8 cellular contexts compared by ENCODE assay signal in genomic region chr3:57756022-57756527, GRCh38. TPM values are rescaled to one million over a fixed set of nuclear protein-coding genes. Genes with fewer than 3 reads are reported as not detected.
A peak's percentile ranks its signal among the peaks of the same experiment; 100 is the strongest.
DNase-seq lines count a peak whose midpoint lies in the region; ATAC-seq and TF ChIP-seq lines count a peak whose summit lies in the region.

SLMAP (plus strand) TSS chr3:57756309; CDS start chr3:57757652, 1,343 bp downstream.

- H3K4me1 Mint-ChIP-seq in GM23338 (peaks cover 7% of the 10 kb centered on the region; the same call in 2 of the 3 replicates), naive B cell (peaks cover 14 to 43% (median 30%) of the 10 kb centered on the region in 3 donors)
- H3K4me1 Mint-ChIP-seq in stimulated activated memory B cell treated with anti-CD40 and anti-IgM and Interleukin-4, amounts not matched to agents 10 μg/mL and 1 μg/mL and 100 μg/mL, for 72 hours = peaks cover 30% of the 10 kb centered on the region

- ATAC-seq in GM23338 (peak; percentile 90), naive B cell (ENCODE audit: low read depth in 2 of 2) (peak; percentile 93 to 94)
- peak; percentile 99 for ATAC-seq in stimulated activated memory B cell treated with anti-CD40 and anti-IgM and Interleukin-4, amounts not matched to agents 10 μg/mL and 1 μg/mL and 100 μg/mL, for 72 hours

- H3K4me3 Mint-ChIP-seq in GM23338 (peak within 1 kb of the TSS; percentile 97), naive B cell (peak within 1 kb of the TSS; percentile 90 to 99 (median 96))
- H3K4me3 Mint-ChIP-seq in stimulated activated memory B cell treated with anti-CD40 and anti-IgM and Interleukin-4, amounts not matched to agents 10 μg/mL and 1 μg/mL and 100 μg/mL, for 72 hours = peak within 1 kb of the TSS; percentile 97

- H3K36me3 ChIP-seq in DOHH2 (ENCODE audit: control insufficient read depth, low read length) = peaks cover 44% of the 10 kb centered on the region
- H3K36me3 ChIP-seq in GM23338 (ENCODE audit: insufficient read depth) = no peaks in the 10 kb centered on the region

- DNase-seq in GM23338 (ENCODE audit: low spot score) (peak; percentile 98), LHCN-M2 (ENCODE audit: low read depth) (peak; percentile 97), RPMI8226 (peak; percentile 97), fibroblast of gingiva (ENCODE audit: low read depth) (peak; percentile 94), naive B cell (peak; percentile 96)
- peak; percentile 92 to 93 for DNase-seq in activated T-helper 1 cell treated with anti-CD3 and anti-CD28 coated beads, Interleukin-2, amount 50 U/mL, for 16 hours (ENCODE audit: low read depth in 1 of 2, low spot score in 1 of 2)

- H2AFZ ChIP-seq in GM23338 = peak within 1 kb of the TSS; percentile 77; the same call in 1 of the 2 replicates

- H3K9me3 ChIP-seq in DOHH2 (ENCODE audit: control insufficient read depth, insufficient read depth, low read length) = no peaks in the 10 kb centered on the region

- H3K4me1 ChIP-seq in DOHH2 (ENCODE audit: control insufficient read depth, low read length) (peaks cover 34% of the 10 kb centered on the region), GM23338 (ENCODE audit: insufficient read depth) (peaks cover 8% of the 10 kb centered on the region)

- peak within 1 kb of the TSS; percentile 88 for H3K4me3 ChIP-seq in DOHH2 (ENCODE audit: low read length)
- H3K4me3 ChIP-seq in GM23338 = peak within 1 kb of the TSS; percentile 58

- H3K36me3 Mint-ChIP-seq in GM23338 (ENCODE audit: low read depth) = peaks cover 24% of the 10 kb centered on the region
- no peaks in the 10 kb centered on the region for H3K36me3 Mint-ChIP-seq in naive B cell
- peaks cover 5% of the 10 kb centered on the region for H3K36me3 Mint-ChIP-seq in stimulated activated memory B cell treated with anti-CD40 and anti-IgM and Interleukin-4, amounts not matched to agents 10 μg/mL and 1 μg/mL and 100 μg/mL, for 72 hours

- no peaks in the 10 kb centered on the region; the same call in 2 of the 3 replicates for H3K9me3 Mint-ChIP-seq in GM23338
- no peaks in the 10 kb centered on the region for H3K9me3 Mint-ChIP-seq in naive B cell
- no peaks in the 10 kb centered on the region for H3K9me3 Mint-ChIP-seq in stimulated activated memory B cell treated with anti-CD40 and anti-IgM and Interleukin-4, amounts not matched to agents 10 μg/mL and 1 μg/mL and 100 μg/mL, for 72 hours

- H3K9me2 ChIP-seq in DOHH2 (replicated peaks; ENCODE audit: control insufficient read depth, low read length) = no peaks in the 10 kb centered on the region
- no peaks in the 10 kb centered on the region for H3K9me2 ChIP-seq in GM23338 (ENCODE audit: insufficient read depth)

- TF ChIP-seq CTCF in DOHH2 (IDR thresholded peaks at IDR 0.05; ENCODE audit: low read depth, low read length, poor library complexity, severe bottlenecking) (no peak), GM23338 (conservative IDR thresholded peaks at IDR 0.05; ENCODE audit: low read depth in 2 of 2) (no peak)

- H3K27me3 Mint-ChIP-seq in GM23338 (ENCODE audit: insufficient read depth, low read depth, poor library complexity) = peaks cover 3% of the 10 kb centered on the region
- H3K27me3 Mint-ChIP-seq in naive B cell = no peaks in the 10 kb centered on the region
- H3K27me3 Mint-ChIP-seq in stimulated activated memory B cell treated with anti-CD40 and anti-IgM and Interleukin-4, amounts not matched to agents 10 μg/mL and 1 μg/mL and 100 μg/mL, for 72 hours = no peaks in the 10 kb centered on the region

- H3K79me2 ChIP-seq in DOHH2 (ENCODE audit: control insufficient read depth, low read length) = peaks cover 51% of the 10 kb centered on the region
- peaks cover 42% of the 10 kb centered on the region for H3K79me2 ChIP-seq in GM23338 (replicated peaks; ENCODE audit: insufficient read depth)

- H4K20me1 ChIP-seq in DOHH2 (ENCODE audit: control insufficient read depth, insufficient read depth, low read depth, low read length) (peaks cover 21% of the 10 kb centered on the region), GM23338 (replicated peaks; ENCODE audit: insufficient read depth) (peaks cover 25% of the 10 kb centered on the region)

- H3K27ac Mint-ChIP-seq in GM23338 (peak within 1 kb of the TSS; percentile 99), naive B cell (peak within 1 kb of the TSS; percentile 85 to 96 (median 94))
- H3K27ac Mint-ChIP-seq in stimulated activated memory B cell treated with anti-CD40 and anti-IgM and Interleukin-4, amounts not matched to agents 10 μg/mL and 1 μg/mL and 100 μg/mL, for 72 hours = peak within 1 kb of the TSS; percentile 84

- H3K4me2 ChIP-seq in DOHH2 (ENCODE audit: low read length) = peak within 1 kb of the TSS; percentile 99
- H3K4me2 ChIP-seq in GM23338 = peak within 1 kb of the TSS; percentile 81

- H3K27ac ChIP-seq in DOHH2 (ENCODE audit: low read depth, low read length) (peak within 1 kb of the TSS; percentile 60), GM23338 (ENCODE audit: low read depth) (peak within 1 kb of the TSS; percentile 88)

- H3F3A ChIP-seq in DOHH2 (ENCODE audit: control insufficient read depth, insufficient read depth) (0 out of 2 replicates have a peak, but pooled peaks cover 2% of the 10 kb centered on the region), GM23338 (replicated peaks; ENCODE audit: low read depth) (no peaks in the 10 kb centered on the region)

- H3K27me3 ChIP-seq in DOHH2 (ENCODE audit: control insufficient read depth, low read length) = no peaks in the 10 kb centered on the region
- no peaks in the 10 kb centered on the region for H3K27me3 ChIP-seq in GM23338 (ENCODE audit: insufficient read depth)

TF ChIP-seq in GM23338, 12 proteins besides CTCF, POLR2A, EP300 and RAD21:
- TF ChIP-seq ETS1 (IDR thresholded peaks at IDR 0.05) (peak; percentile 98), EZH2phosphoT487 (IDR thresholded peaks at IDR 0.05; ENCODE audit: unreplicated experiment) (no peak), POLR2AphosphoS5 (IDR thresholded peaks at IDR 0.05; ENCODE audit: low read depth) (peak; percentile 94), CREB1 (CRISPR knock-in tag; IDR thresholded peaks at IDR 0.05; ENCODE audit: low read depth) (peak; percentile 71), ZNF114 (CRISPR knock-in tag; IDR thresholded peaks at IDR 0.05) (peak; percentile 72)

RNA-seq across cellular contexts. Expression of gene SLMAP, which starts in this region (rescaled TPM):
- 61.2 and 73.0 TPM in 2 replicates for total RNA-seq in GM23338 (2014; rRNA removed; shearing (Covaris generic))
- polyA plus RNA-seq in GM23338 (2016; fragmentation: Nextera tagmentation; extraction: Ambion mirVana) (27.3 and 32.1 TPM in 2 replicates), naive B cell (ENCODE audit: low read depth in 6 of 6) (10 to 100 TPM; 13.2 to 26.2 (median 16.8) TPM)
- total RNA-seq in LHCN-M2 (2014; rRNA removed) = 30.0 and 32.3 TPM in 2 replicates
- polyA plus RNA-seq in LHCN-M2 (2012) = 8.6 TPM

Comparison
In these comparisons a context has a peak if more than half of its experiments do, and no peak if none do; other contexts are left out.
1. Peak in every context shown above with its lines: DNase-seq, ATAC-seq, H3K4me3 ChIP-seq and H3K27ac ChIP-seq.